8 cellular contexts compared by ENCODE assay signal in genomic region chr6:43516367-43516696, GRCh38. TPM values are rescaled to one million over a fixed set of nuclear protein-coding genes. Genes with fewer than 3 reads are reported as not detected.
A peak's percentile ranks its signal among the peaks of the same experiment; 100 is the strongest.
DNase-seq lines count a peak whose midpoint lies in the region; ATAC-seq and TF ChIP-seq lines count a peak whose summit lies in the region.

No MANE protein-coding gene starts in this region.

- no peak for DNase-seq in Peyer's patch
- DNase-seq in foreskin keratinocyte, result no peak
- DNase-seq in sigmoid colon, result no peak
- no peak for DNase-seq in GF-D8 (lab: John Stamatoyannopoulos, UW)
- DNase-seq in SIG-M5 (lab: John Stamatoyannopoulos, UW), result no peak

- H3K27me3 ChIP-seq in Peyer's patch, result no peaks in the 10 kb centered on the region
- H3K27me3 ChIP-seq in foreskin keratinocyte, result no peaks in the 10 kb centered on the region
- H3K27me3 ChIP-seq in sigmoid colon, result no peaks in the 10 kb centered on the region

- no peak for TF ChIP-seq CTCF in GM12875 (IDR thresholded peaks at IDR 0.05; ENCODE audit: borderline replicate concordance, insufficient read depth, low read depth, low read length)
- TF ChIP-seq CTCF in Peyer's patch (IDR thresholded peaks at IDR 0.05), result no peak
- TF ChIP-seq CTCF in foreskin keratinocyte (conservative IDR thresholded peaks at IDR 0.05), result no peak
- TF ChIP-seq CTCF in sigmoid colon (IDR thresholded peaks at IDR 0.05), result no peak

- ATAC-seq in foreskin keratinocyte, result no peak
- no peak for ATAC-seq in GM19455 (IDR thresholded peaks at IDR 0.05; ENCODE audit: unreplicated experiment)
- ATAC-seq in GM21737 (IDR thresholded peaks at IDR 0.05; ENCODE audit: unreplicated experiment), result no peak

- TF ChIP-seq EP300 in sigmoid colon (IDR thresholded peaks at IDR 0.05), result no peak

- no peaks in the 10 kb centered on the region for H3K9me3 ChIP-seq in Peyer's patch
- no peaks in the 10 kb centered on the region for H3K9me3 ChIP-seq in sigmoid colon

- H3K27ac ChIP-seq in Peyer's patch (peak overlapping the region; percentile 72 to 88 (median 80)), foreskin keratinocyte (peak overlapping the region; percentile 86), sigmoid colon (peak overlapping the region; percentile 84 to 91 (median 85))

- TF ChIP-seq POLR2A in Peyer's patch (IDR thresholded peaks at IDR 0.05) (no peak), sigmoid colon (IDR thresholded peaks at IDR 0.05) (no peak)

- 0 to 1% methylated on average over 10 of the region's 10 CpGs for WGBS in sigmoid colon, 2 donors

- H3K36me3 ChIP-seq in Peyer's patch, result peaks cover 0 to 62% (median 0%) of the 10 kb centered on the region in 3 donors
- H3K36me3 ChIP-seq in sigmoid colon, result peaks cover 42 to 66% (median 51%) of the 10 kb centered on the region in 4 donors

- intact Hi-C loops in sigmoid colon (cut with DNase I), result loop anchor here (2.0 to 10.0 kb wide), 2 partner anchors 112 to 342 kb away; partner anchors contain the start of genes GTPBP2 and SRF

- H3K4me3 ChIP-seq in GM12875 (ENCODE audit: low read depth, low read length) (peak overlapping the region; percentile 70), Peyer's patch (peak overlapping the region; percentile 62 to 87 (median 78)), sigmoid colon (peak overlapping the region; percentile 73 to 94 (median 79))

- peaks cover 4 to 36% (median 14%) of the 10 kb centered on the region in 4 donors for H3K4me1 ChIP-seq in Peyer's patch
- H3K4me1 ChIP-seq in foreskin keratinocyte, result no peaks in the 10 kb centered on the region
- peaks cover 0 to 41% (median 35%) of the 10 kb centered on the region in 4 donors for H3K4me1 ChIP-seq in sigmoid colon

RNA-seq across cellular contexts. Expression of gene YIPF3, which starts 0.4 kb away (rescaled TPM):
- total RNA-seq in Peyer's patch, result 100 to 1,000 TPM in 2 of 4 donors, 10 to 100 TPM in 2; 78.3 to 165 (median 108) TPM
- 69.2 and 83.9 TPM in 2 replicates for total RNA-seq in foreskin keratinocyte
- polyA plus RNA-seq in foreskin keratinocyte, result 110 and 125 TPM in 2 replicates
- total RNA-seq in sigmoid colon, result 10 to 100 TPM; 58.4 to 74.2 (median 66.0) TPM
- polyA plus RNA-seq in sigmoid colon, result 10 to 100 TPM; 35.4 to 93.6 (median 42.6) TPM

RNA-seq across cellular contexts. Expression of gene POLR1C, which starts 0.6 kb away (rescaled TPM):
- total RNA-seq in Peyer's patch (10 to 100 TPM in 3 of 4 donors, 1 to 10 TPM in 1; 8.6 to 29.7 (median 16.5) TPM), foreskin keratinocyte (52.8 and 60.9 TPM in 2 replicates), sigmoid colon (10 to 100 TPM; 11.9 to 25.5 (median 19.1) TPM)
- polyA plus RNA-seq in foreskin keratinocyte (59.3 and 61.9 TPM in 2 replicates), sigmoid colon (10 to 100 TPM; 12.6 to 39.5 (median 14.3) TPM)

RNA-seq across cellular contexts. Expression of gene LRRC73, which starts 6.2 kb away (rescaled TPM):
- 1 to 10 TPM in 1 of 4 donors, not detected in 3; 3.3 TPM for total RNA-seq in Peyer's patch
- total RNA-seq in foreskin keratinocyte, result 0.37 and 0.39 TPM in 2 replicates
- polyA plus RNA-seq in foreskin keratinocyte, result 0.64 and 0.66 TPM in 2 replicates
- 1 to 10 TPM in 2 of 4 donors, under 1 TPM in 2; 0.33 to 1.1 (median 0.72) TPM for total RNA-seq in sigmoid colon
- polyA plus RNA-seq in sigmoid colon, result under 1 TPM in 1 of 3 donors, not detected in 2; 0.47 TPM

RNA-seq across cellular contexts. Expression of gene TJAP1, which starts 39.0 kb away (rescaled TPM):
- total RNA-seq in Peyer's patch (10 to 100 TPM; 21.4 to 58.6 (median 45.7) TPM), foreskin keratinocyte (28.6 and 29.7 TPM in 2 replicates), sigmoid colon (10 to 100 TPM; 14.8 to 27.1 (median 23.6) TPM)
- polyA plus RNA-seq in foreskin keratinocyte (28.6 and 28.8 TPM in 2 replicates), sigmoid colon (10 to 100 TPM in 1 of 3 donors, 1 to 10 TPM in 2; 3.0 to 20.0 (median 9.0) TPM)

RNA-seq across cellular contexts. Expression of gene XPO5, which starts 59.5 kb away (rescaled TPM):
- total RNA-seq in Peyer's patch (10 to 100 TPM; 17.3 to 55.3 (median 27.8) TPM), foreskin keratinocyte (40.0 and 43.0 TPM in 2 replicates), sigmoid colon (10 to 100 TPM; 13.7 to 53.7 (median 14.7) TPM)
- polyA plus RNA-seq in foreskin keratinocyte (23.4 and 29.3 TPM in 2 replicates), sigmoid colon (10 to 100 TPM in 1 of 3 donors, 1 to 10 TPM in 2; 3.0 to 11.5 (median 7.8) TPM)
